Comparison of ENCODE assay signal across 8 cellular contexts in the genomic region with DNA sequence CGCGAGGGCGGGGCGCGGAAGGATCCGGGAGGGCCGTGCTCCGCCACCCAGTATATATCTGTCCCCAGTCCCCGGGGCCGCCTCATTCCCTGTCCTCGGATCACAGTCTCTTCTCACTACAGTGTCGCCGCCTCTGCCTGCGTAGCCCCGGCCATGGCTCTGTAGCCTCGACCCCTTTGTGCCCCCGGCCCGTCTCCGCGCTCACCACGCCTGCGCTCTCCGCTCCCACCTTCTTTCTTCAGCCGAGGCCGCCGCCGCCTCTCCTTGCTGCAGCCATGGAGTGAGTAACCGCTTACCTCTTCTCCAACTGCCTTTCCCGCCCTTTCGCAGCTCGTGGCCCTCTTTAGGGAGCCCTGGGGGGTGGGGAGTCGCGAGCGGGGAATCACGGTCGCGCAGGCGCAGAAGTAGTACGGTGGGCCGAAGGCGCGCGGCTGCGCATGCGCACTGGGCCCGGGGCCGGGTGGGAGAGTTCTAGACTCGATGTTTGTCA. TPM values are rescaled to one million over a fixed set of nuclear protein-coding genes. Genes with fewer than 3 reads are reported as not detected.
DNase-seq lines count a peak whose midpoint lies in the region; ATAC-seq and TF ChIP-seq lines count a peak whose summit lies in the region.

A gene with protein sequence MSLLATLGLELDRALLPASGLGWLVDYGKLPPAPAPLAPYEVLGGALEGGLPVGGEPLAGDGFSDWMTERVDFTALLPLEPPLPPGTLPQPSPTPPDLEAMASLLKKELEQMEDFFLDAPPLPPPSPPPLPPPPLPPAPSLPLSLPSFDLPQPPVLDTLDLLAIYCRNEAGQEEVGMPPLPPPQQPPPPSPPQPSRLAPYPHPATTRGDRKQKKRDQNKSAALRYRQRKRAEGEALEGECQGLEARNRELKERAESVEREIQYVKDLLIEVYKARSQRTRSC (plus strand): TSS at position 85 of the 490 bp plus-strand sequence. CDS start 1,646 bp downstream, outside the sequence.
A gene with protein sequence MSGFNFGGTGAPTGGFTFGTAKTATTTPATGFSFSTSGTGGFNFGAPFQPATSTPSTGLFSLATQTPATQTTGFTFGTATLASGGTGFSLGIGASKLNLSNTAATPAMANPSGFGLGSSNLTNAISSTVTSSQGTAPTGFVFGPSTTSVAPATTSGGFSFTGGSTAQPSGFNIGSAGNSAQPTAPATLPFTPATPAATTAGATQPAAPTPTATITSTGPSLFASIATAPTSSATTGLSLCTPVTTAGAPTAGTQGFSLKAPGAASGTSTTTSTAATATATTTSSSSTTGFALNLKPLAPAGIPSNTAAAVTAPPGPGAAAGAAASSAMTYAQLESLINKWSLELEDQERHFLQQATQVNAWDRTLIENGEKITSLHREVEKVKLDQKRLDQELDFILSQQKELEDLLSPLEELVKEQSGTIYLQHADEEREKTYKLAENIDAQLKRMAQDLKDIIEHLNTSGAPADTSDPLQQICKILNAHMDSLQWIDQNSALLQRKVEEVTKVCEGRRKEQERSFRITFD (minus strand): TSS at position 384 of the 490 bp plus-strand sequence. CDS start 19,697 bp downstream, outside the sequence.

- DNase-seq in AG04450 (ENCODE audit: low read depth, low spot score) (no peak), NCI-H2196 treated with DMSO at 0.1 percent for 48 hours (lab: John Stamatoyannopoulos, UW; ENCODE audit: unreplicated experiment) (peak; percentile 88), caudate nucleus (lab: John Stamatoyannopoulos, UW) (peak in 59 of 61 donors; percentile 44 to 96 (median 83)), islet precursor cell (peak; percentile 85)
- peak; percentile 85 to 92 (median 88) for DNase-seq in activated CD4-positive, CD25-positive, alpha-beta regulatory T cell (lab: John Stamatoyannopoulos, UW)
- DNase-seq in stimulated activated CD4-positive, alpha-beta T cell treated with anti-CD3 and anti-CD28 coated beads, Interleukin-12 subunit alpha, Interleukin-12 subunit beta, amount 100 ng/mL, for 48 hours (ENCODE audit: low read depth in 2 of 3, low spot score in 1 of 3): peak; percentile 87 to 89 (median 88)

- peaks cover 5% of the 10 kb centered on the region; the same call in 1 of the 2 replicates for H3K9me3 ChIP-seq in AG04450 (ENCODE audit: control insufficient read depth, insufficient read depth, low read length)

- TF ChIP-seq CTCF in AG04450 (IDR thresholded peaks at IDR 0.05; ENCODE audit: low read depth, low read length): no peak

- no peaks in the 10 kb centered on the region for H3K27me3 ChIP-seq in AG04450 (ENCODE audit: control insufficient read depth, insufficient read depth, low read length)

- H3K27ac ChIP-seq in AG04450 (ENCODE audit: low read depth, low read length) (peak within 1 kb of the TSS; percentile 87), caudate nucleus (ENCODE audit: low read depth, low read length) (peak within 1 kb of the TSS; percentile 98)

- H3K4me3 ChIP-seq in AG04450 (ENCODE audit: low read depth, low read length): peak within 1 kb of the TSS; percentile 94

- peak; percentile 46 for ATAC-seq in GM18873 (IDR thresholded peaks at IDR 0.05; ENCODE audit: low FRiP score, unreplicated experiment)
- ATAC-seq in HG03135 (IDR thresholded peaks at IDR 0.05; ENCODE audit: unreplicated experiment): peak; percentile 41

- POLR2A ChIA-PET in AG04450 (lab: Yijun Ruan, JAX): interaction anchor here (0.7 to 1.7 kb wide), 3 partner anchors 53 to 61 kb away, joined by 3 to 9 read pairs (median 5); a partner anchor contains a TSS

- CTCF ChIA-PET in AG04450 (lab: Charles Lee): interaction anchor here (1.5 kb wide), 1 partner anchor 9 kb away, joined by 5 read pairs; no protein-coding TSS in a partner anchor

RNA-seq across cellular contexts. Expression of the first gene that starts in this region (rescaled TPM):
- polyA plus RNA-seq in AG04450 (2011; rRNA removed): 6.3 and 6.8 TPM in 2 replicates
- polyA minus RNA-seq in AG04450 (2011; rRNA and poly(A)+ RNA removed): 2.4 and 2.5 TPM in 2 replicates

RNA-seq across cellular contexts. Expression of the second gene that starts in this region (rescaled TPM):
- 12.4 and 16.9 TPM in 2 replicates for polyA plus RNA-seq in AG04450 (2011; rRNA removed)
- 16.6 and 18.1 TPM in 2 replicates for polyA minus RNA-seq in AG04450 (2011; rRNA and poly(A)+ RNA removed)
